In the genomic region with DNA sequence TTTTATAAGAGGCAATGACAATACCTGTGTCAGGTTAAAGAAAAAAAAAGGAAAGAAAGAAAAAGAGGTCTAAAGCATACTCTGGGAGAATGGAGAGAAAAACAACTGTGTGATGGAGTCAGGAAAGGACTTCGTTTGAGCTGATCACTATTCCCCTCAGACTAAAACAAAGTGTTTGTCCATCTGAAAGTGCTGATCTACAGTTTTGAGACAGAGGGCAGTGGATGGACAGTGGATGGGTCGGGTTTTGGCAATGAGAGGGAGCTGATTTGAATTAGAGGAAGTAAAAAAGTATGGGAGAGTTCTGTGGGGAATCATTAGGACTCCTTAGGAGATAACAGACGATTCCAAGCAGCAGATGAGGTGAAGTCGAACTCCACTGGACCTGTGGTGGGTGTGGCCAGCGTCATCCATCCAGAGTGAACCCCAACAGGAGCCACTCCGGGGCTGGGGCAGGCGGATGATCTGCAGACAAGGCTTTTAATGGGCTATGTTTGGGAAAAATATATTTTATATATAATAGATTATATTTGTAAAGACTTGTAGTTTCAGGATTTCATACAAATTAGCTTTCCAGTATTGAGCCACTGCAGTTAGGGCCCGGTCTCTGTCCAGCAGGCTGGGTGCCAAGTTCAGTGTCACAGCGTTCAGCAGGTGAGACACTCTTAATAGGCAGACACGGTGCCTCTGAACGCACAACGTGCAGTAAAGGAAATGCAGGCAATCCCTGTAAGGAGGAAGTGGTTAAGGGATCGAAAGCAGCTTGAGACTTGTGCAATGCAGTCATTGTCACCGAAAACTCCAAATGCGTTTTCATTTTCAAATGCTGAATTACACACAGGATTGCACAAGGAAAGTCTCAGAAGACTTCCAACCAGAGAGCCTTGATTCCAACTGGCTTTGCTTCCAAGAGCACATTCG, we compare ENCODE assay signal across 8 cellular contexts.
DNase-seq lines count a peak whose midpoint lies in the region; ATAC-seq and TF ChIP-seq lines count a peak whose summit lies in the region.

No MANE protein-coding gene starts in this region.

- TF ChIP-seq CTCF in coronary artery (IDR thresholded peaks at IDR 0.05) (no peak), neutrophil (IDR thresholded peaks at IDR 0.05) (peak; percentile 55)

- H3K27ac ChIP-seq in coronary artery, result peak overlapping the region in 1 of 2 donors; percentile 19
- peak overlapping the region; percentile 97 for H3K27ac ChIP-seq in neutrophil

- peaks cover 76 to 84% of the 10 kb centered on the region in 2 experiments for H3K4me1 ChIP-seq in neutrophil (ENCODE audit: control insufficient read depth in 1 of 2, insufficient read depth in 1 of 2, low read depth in 1 of 2, low read length in 1 of 2)

- no peaks in the 10 kb centered on the region for H3K9me3 ChIP-seq in neutrophil

- H3K36me3 ChIP-seq in neutrophil, result no peaks in the 10 kb centered on the region

- ATAC-seq in GM21390 (IDR thresholded peaks at IDR 0.05; ENCODE audit: unreplicated experiment) (peak; percentile 99), HG03575 (IDR thresholded peaks at IDR 0.05; ENCODE audit: extremely low read depth, insufficient number of reproducible peaks, low FRiP score, unreplicated experiment) (peak; percentile 98)

- no peaks in the 10 kb centered on the region for H3K27me3 ChIP-seq in neutrophil

- H3K4me3 ChIP-seq in coronary artery (peak overlapping the region; percentile 47), neutrophil (ENCODE audit: low read depth in 1 of 2, low read length in 1 of 2) (peak overlapping the region; percentile 53 to 59)

- DNase-seq in GF-D8 (lab: John Stamatoyannopoulos, UW), result peak; percentile 75
- peak; percentile 15 for DNase-seq in SW480 (ENCODE audit: low spot score)
- DNase-seq in coronary artery (ENCODE audit: low spot score), result peak; percentile 73
- no peak for DNase-seq in SK-N-DZ (ENCODE audit: low spot score)
- no peak for DNase-seq in mesenteric fat pad (ENCODE audit: low spot score)

Comparison
In these comparisons a context has a peak if more than half of its experiments do, and no peak if none do; other contexts are left out.
1. DNase-seq: peak in GF-D8 (single experiment), SW480 (single experiment) and coronary artery (single experiment); none in SK-N-DZ (single experiment) and mesenteric fat pad (single experiment).